Comparison of ENCODE assay signal across 8 cellular contexts in genomic region chr5:110013042-110013441, GRCh38.
"Had no signal": no experiment of that assay in that cellular context is flagged by ENCODE, and none has a peak within 500 bp of the region (broad histone marks: within the 10 kb centered on the region; RNA-seq: fewer than 3 reads in every experiment).

No MANE protein-coding gene starts in this region.

- H3K4me3 ChIP-seq: GM12878 had no signal

- DNase-seq: GDM1, GF-D8 had no signal

- FAIRE-seq: G401.6, GM12878, GM12891, GM12892, GM18507, GM19239 had no signal

- ATAC-seq: GM12878 had no signal
